23 cellular contexts compared by ENCODE assay signal in the genomic region with DNA sequence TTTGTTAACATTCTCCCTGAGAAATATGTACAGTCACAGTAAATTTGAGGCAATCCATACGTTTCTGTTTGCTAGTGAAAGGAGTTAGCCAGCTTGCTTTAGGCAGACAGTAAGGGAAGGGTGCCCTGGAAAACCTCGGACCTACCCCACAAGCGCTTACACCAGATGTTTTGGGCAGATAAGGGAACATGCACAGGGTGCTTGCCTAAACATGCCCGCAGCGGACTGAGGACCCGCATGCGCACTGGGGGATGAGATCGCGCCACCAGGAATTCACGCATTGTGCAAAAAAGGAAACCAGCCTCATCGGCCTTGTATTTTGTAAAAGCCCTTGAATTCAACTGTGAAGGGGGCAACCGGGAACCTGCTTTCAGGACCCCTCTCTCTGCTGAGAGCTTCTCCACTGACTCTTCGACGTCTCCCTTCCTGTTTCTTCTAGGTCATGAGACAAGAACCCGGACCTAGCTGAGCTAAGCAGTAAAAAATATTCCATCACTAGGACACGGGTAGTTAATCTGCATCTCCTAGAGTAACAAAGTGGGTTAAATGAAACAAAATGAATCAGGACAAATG.
DNase-seq lines count a peak whose midpoint lies in the region; ATAC-seq and TF ChIP-seq lines count a peak whose summit lies in the region.
"Had no signal": no experiment of that assay in that cellular context is flagged by ENCODE, and none has a peak within 500 bp of the region (broad histone marks: within the 10 kb centered on the region; RNA-seq: fewer than 3 reads in every experiment).

No MANE protein-coding gene starts in this region.

- no peak overlapping the region for H3K4me2 ChIP-seq in neuronal stem cell (ENCODE audit: insufficient read depth, low read length, poor library complexity, severe bottlenecking)
- H3K4me2 ChIP-seq: A549 had no signal

- peak; percentile 14 for DNase-seq in ELF-1 (ENCODE audit: low read depth, low spot score)
- DNase-seq in KBM-7, result peak; percentile 18
- peak; percentile 43 for DNase-seq in endodermal cell
- DNase-seq in neuronal stem cell (ENCODE audit: low spot score), result no peak
- no peak for DNase-seq in MV-4-11 (lab: John Stamatoyannopoulos, UW)
- DNase-seq: DMS79 treated with DMSO at 0.1 percent for 48 hours, KG1, NCI-H1105, NCI-H146, NCI-H2081, NCI-H2171, NCI-H345, NCI-H524 treated with DMSO at 0.1 percent for 48 hours, NCI-H82, Peyer's patch, T-helper 17 cell had no signal

- no peak for TF ChIP-seq CTCF in endodermal cell (conservative IDR thresholded peaks at IDR 0.05)

- H2AFZ ChIP-seq in neuronal stem cell (ENCODE audit: low read length), result peak overlapping the region; percentile 13

- 93 to 96% methylated on average over 12 to 16 of the region's 16 CpGs for WGBS in endodermal cell (ENCODE audit: insufficient coverage in 1 of 2, insufficient read length in 1 of 2), 2 experiments
- WGBS in neuronal stem cell (ENCODE audit: extremely low coverage in 2 of 2, insufficient read length in 2 of 2, insufficient replicate concordance in 1 of 2), 2 donors, result no CpG with 5 or more reads among the region's 16 CpGs

- no peaks in the 10 kb centered on the region for H3K27me3 Mint-ChIP-seq in endodermal cell (ENCODE audit: insufficient read depth)
- H3K27me3 Mint-ChIP-seq: B cell, T-helper 17 cell had no signal

- H2BK120ac ChIP-seq in neuronal stem cell (ENCODE audit: low read depth, low read length), result peak overlapping the region; percentile 12

- H3K36me3 Mint-ChIP-seq in endodermal cell (ENCODE audit: low read depth), result peaks cover 3% of the 10 kb centered on the region
- H3K36me3 Mint-ChIP-seq: CD14-positive monocyte had no signal

- no peak overlapping the region for H3K23ac ChIP-seq in neuronal stem cell (ENCODE audit: low read depth, low read length, poor library complexity)

- no peak overlapping the region for H2BK5ac ChIP-seq in neuronal stem cell (ENCODE audit: low read length)

- H3K27ac ChIP-seq in endodermal cell (ENCODE audit: low read depth, low read length) (no peak overlapping the region), neuronal stem cell (replicated peaks; ENCODE audit: low read length) (no peak overlapping the region)
- H3K27ac ChIP-seq: A549, Peyer's patch, SJSA1 had no signal

- no peak overlapping the region for H3K27ac Mint-ChIP-seq in endodermal cell
- H3K27ac Mint-ChIP-seq: B cell, CD14-positive monocyte, T-helper 17 cell had no signal

- H3K9me3 ChIP-seq in endodermal cell (ENCODE audit: control insufficient read depth, low read length) (peaks cover 21% of the 10 kb centered on the region), neuronal stem cell (replicated peaks in 1 of 2; ENCODE audit: control insufficient read depth in 2 of 2, insufficient read depth in 1 of 2, low read depth in 1 of 2, low read length in 2 of 2) (peaks cover 2 to 3% of the 10 kb centered on the region in 2 donors)
- H3K9me3 ChIP-seq: A549, Peyer's patch, SJSA1 had no signal

- no peaks in the 10 kb centered on the region for H3K4me1 ChIP-seq in endodermal cell (ENCODE audit: control insufficient read depth, insufficient read depth, low read length)
- H3K4me1 ChIP-seq in neuronal stem cell (ENCODE audit: control insufficient read depth in 2 of 2, insufficient read depth in 1 of 2, low read depth in 1 of 2, low read length in 2 of 2), result peaks cover 5 to 7% of the 10 kb centered on the region in 2 donors
- H3K4me1 ChIP-seq: A549, Peyer's patch, SJSA1 had no signal

- H3K9ac ChIP-seq in endodermal cell (ENCODE audit: extremely low read depth, low read length, poor library complexity, severe bottlenecking) (no peak overlapping the region), neuronal stem cell (ENCODE audit: low read depth, low read length, poor library complexity) (no peak overlapping the region)

- ATAC-seq in HG03460 (IDR thresholded peaks at IDR 0.05; ENCODE audit: unreplicated experiment) (no peak), GM19023 (IDR thresholded peaks at IDR 0.05; ENCODE audit: unreplicated experiment) (no peak), HG03378 (IDR thresholded peaks at IDR 0.05; ENCODE audit: unreplicated experiment) (no peak)
- ATAC-seq: A549, T-helper 17 cell had no signal

- no peak overlapping the region for H3K4ac ChIP-seq in neuronal stem cell (ENCODE audit: low read length)

- H3K4me3 Mint-ChIP-seq in endodermal cell, result no peak overlapping the region
- H3K4me3 Mint-ChIP-seq: B cell, CD14-positive monocyte, T-helper 17 cell had no signal

- H4K91ac ChIP-seq in neuronal stem cell (ENCODE audit: low read depth, low read length, poor library complexity), result no peak overlapping the region

- no peak overlapping the region for H4K8ac ChIP-seq in neuronal stem cell (ENCODE audit: low read depth, low read length)

- no peaks in the 10 kb centered on the region for H3K27me3 ChIP-seq in endodermal cell (ENCODE audit: control insufficient read depth, insufficient read depth, low read length, poor library complexity, severe bottlenecking)
- H3K27me3 ChIP-seq in neuronal stem cell (ENCODE audit: control insufficient read depth in 3 of 3, insufficient read depth in 3 of 3, low read depth in 1 of 3, low read length in 3 of 3), result no peaks in the 10 kb centered on the region
- H3K27me3 ChIP-seq: Peyer's patch, SJSA1 had no signal

- peak overlapping the region; percentile 44 for H3K18ac ChIP-seq in neuronal stem cell (ENCODE audit: low read length)

- peaks cover 15% of the 10 kb centered on the region for H3K9me3 Mint-ChIP-seq in endodermal cell

- no peaks in the 10 kb centered on the region for H3K36me3 ChIP-seq in endodermal cell (ENCODE audit: control insufficient read depth, insufficient read depth, low read length)
- H3K36me3 ChIP-seq in neuronal stem cell (replicated peaks in 1 of 2; ENCODE audit: control insufficient read depth in 2 of 2, insufficient read depth in 2 of 2, low read length in 2 of 2), result no peaks in the 10 kb centered on the region
- H3K36me3 ChIP-seq: Peyer's patch, SJSA1 had no signal

- in situ Hi-C loops in KBM-7 (cut with MboI; ENCODE audit: low pct_unique_long_range_greater_than_20kb, low sequenced_read_pairs), result no loop called here

- H3K4me3 ChIP-seq in endodermal cell (ENCODE audit: low read length) (peak overlapping the region; percentile 4), neuronal stem cell (ENCODE audit: low read length in 2 of 2) (no peak overlapping the region)
- H3K4me3 ChIP-seq: A549, Peyer's patch, SJSA1 had no signal

- no peaks in the 10 kb centered on the region for H3K79me1 ChIP-seq in neuronal stem cell (ENCODE audit: low read depth, low read length)

- H2AK5ac ChIP-seq in neuronal stem cell (ENCODE audit: low read depth, low read length), result no peak overlapping the region

- H2BK12ac ChIP-seq in neuronal stem cell (ENCODE audit: low read length), result no peak overlapping the region

- no peak overlapping the region for H3K14ac ChIP-seq in neuronal stem cell (ENCODE audit: low read length)

- peaks cover 9% of the 10 kb centered on the region for H3K4me1 Mint-ChIP-seq in endodermal cell
- H3K4me1 Mint-ChIP-seq: B cell, CD14-positive monocyte, T-helper 17 cell had no signal

- H2BK15ac ChIP-seq in neuronal stem cell (ENCODE audit: low read length), result peak overlapping the region; percentile 11

Comparison
In these comparisons a context has a peak if more than half of its experiments do, and no peak if none do; other contexts are left out.
1. DNase-seq: peak in ELF-1 (single experiment), KBM-7 (single experiment) and endodermal cell (single experiment); none in neuronal stem cell (single experiment) and MV-4-11 (single experiment).